19 cellular contexts compared by ENCODE assay signal in the genomic region with DNA sequence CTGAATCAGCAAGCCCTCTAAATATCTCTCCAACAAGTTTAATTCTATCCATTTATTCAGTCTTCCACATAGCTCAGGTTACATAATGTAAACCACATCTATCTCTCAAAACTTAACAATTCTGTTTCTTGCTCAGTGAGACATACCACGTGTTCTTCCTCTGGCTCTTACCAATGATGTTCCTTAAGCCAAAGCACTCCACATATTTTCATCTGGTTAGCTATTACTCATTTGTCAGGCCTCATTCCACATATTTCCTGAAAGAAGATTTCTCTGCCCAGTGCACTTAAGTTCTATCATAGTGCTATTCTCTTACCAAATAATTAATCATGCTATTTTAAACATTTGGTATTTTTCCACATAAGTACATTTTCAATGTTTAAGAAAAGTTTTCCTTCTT.
DNase-seq lines count a peak whose midpoint lies in the region; ATAC-seq, FAIRE-seq and TF ChIP-seq lines count a peak whose summit lies in the region.
"Had no signal": no experiment of that assay in that cellular context is flagged by ENCODE, and none has a peak within 500 bp of the region (broad histone marks: within the 10 kb centered on the region; RNA-seq: fewer than 3 reads in every experiment).

No MANE protein-coding gene starts in this region.

- H3K4me3 Mint-ChIP-seq in mesothelial cell of epicardium, result no peak overlapping the region

- H3K4me1 Mint-ChIP-seq in mesothelial cell of epicardium, result peaks cover 7% of the 10 kb centered on the region
- H3K4me1 Mint-ChIP-seq: CD4-positive, CD25-positive, alpha-beta regulatory T cell had no signal

- intact Hi-C loops in right cardiac atrium (cut with DNase I), result no loop called here

- no peaks in the 10 kb centered on the region for H3K4me1 ChIP-seq in right cardiac atrium (ENCODE audit: control insufficient read depth, insufficient read depth, low read length)
- H3K4me1 ChIP-seq: SJSA1 had no signal

- H3K27me3 Mint-ChIP-seq in mesothelial cell of epicardium (ENCODE audit: low read depth), result no peaks in the 10 kb centered on the region
- H3K27me3 Mint-ChIP-seq: CD4-positive, CD25-positive, alpha-beta regulatory T cell had no signal

- 55% methylated on average over 1 of the region's 1 CpG for WGBS in right cardiac atrium

- DNase-seq in H4 (ENCODE audit: low spot score) (peak; percentile 36), epithelial cell of esophagus (ENCODE audit: low read depth) (peak; percentile 27), mesothelial cell of epicardium (ENCODE audit: low spot score in 2 of 2, unreplicated experiment in 2 of 2) (no peak), HTR-8/SVneo (ENCODE audit: insufficient read length, low spot score) (no peak), right cardiac atrium (no peak)
- DNase-seq in activated CD4-positive, alpha-beta T cell treated with anti-CD3 and anti-CD28 coated beads, Interleukin-2, amount 50 U/mL, for 48 hours, result no peak
- DNase-seq: Calu3; CD4-positive, CD25-positive, alpha-beta regulatory T cell; DMS79; GM23248; Kasumi-1; NCI-H187 treated with DMSO at 0.1 percent for 48 hours; NCI-H510A treated with DMSO at 0.1 percent for 48 hours; RPMI8226 had no signal

- H3K36me3 Mint-ChIP-seq in mesothelial cell of epicardium, result no peaks in the 10 kb centered on the region
- H3K36me3 Mint-ChIP-seq: CD4-positive, CD25-positive, alpha-beta regulatory T cell had no signal

- peak; percentile 98 for ATAC-seq in SK-N-SH treated with all-trans-retinoic acid at 6 μM for 48 hours
- no peak for ATAC-seq in HG03139 (IDR thresholded peaks at IDR 0.05; ENCODE audit: unreplicated experiment)
- ATAC-seq in right cardiac atrium, result no peak

- no peaks in the 10 kb centered on the region for H3K9me3 ChIP-seq in right cardiac atrium (ENCODE audit: control insufficient read depth, low read length)
- H3K9me3 ChIP-seq: SJSA1 had no signal

- no peak for FAIRE-seq in HTR-8/SVneo (lab: Jason Lieb, UNC)
- FAIRE-seq: G401.6, GM12892 had no signal

- no peak overlapping the region for H3K27ac ChIP-seq in right cardiac atrium (ENCODE audit: low read length)
- H3K27ac ChIP-seq: GM23248, SJSA1 had no signal

- H3K27ac Mint-ChIP-seq in mesothelial cell of epicardium, result peak overlapping the region; percentile 3
- H3K27ac Mint-ChIP-seq: CD4-positive, CD25-positive, alpha-beta regulatory T cell had no signal

- H3K9me3 Mint-ChIP-seq in mesothelial cell of epicardium, result no peaks in the 10 kb centered on the region

- TF ChIP-seq CTCF in epithelial cell of esophagus (IDR thresholded peaks at IDR 0.05; ENCODE audit: insufficient read depth, low read depth, low read length, missing control alignments) (no peak), mesothelial cell of epicardium (IDR thresholded peaks at IDR 0.05; ENCODE audit: unreplicated experiment) (no peak)

- no peaks in the 10 kb centered on the region for H3K27me3 ChIP-seq in right cardiac atrium (ENCODE audit: control insufficient read depth, insufficient read depth)
- H3K27me3 ChIP-seq: SJSA1 had no signal

- H3K4me3 ChIP-seq in epithelial cell of esophagus (ENCODE audit: low read length) (no peak overlapping the region), right cardiac atrium (ENCODE audit: low read length) (no peak overlapping the region)
- H3K4me3 ChIP-seq: GM23248, SJSA1 had no signal

TF ChIP-seq in SK-N-SH treated with all-trans-retinoic acid at 6 μM for 48 hours, 23 proteins besides CTCF, POLR2A, EP300 and RAD21:
- TF ChIP-seq ISL1 (CRISPR knock-in tag; IDR thresholded peaks at IDR 0.05) (peak; percentile 68), TOX (CRISPR knock-in tag; IDR thresholded peaks at IDR 0.05; ENCODE audit: borderline replicate concordance) (0 out of 2 replicates have a peak, but pooled peaks have one; percentile 36)
- TF ChIP-seq, protein P1, sequence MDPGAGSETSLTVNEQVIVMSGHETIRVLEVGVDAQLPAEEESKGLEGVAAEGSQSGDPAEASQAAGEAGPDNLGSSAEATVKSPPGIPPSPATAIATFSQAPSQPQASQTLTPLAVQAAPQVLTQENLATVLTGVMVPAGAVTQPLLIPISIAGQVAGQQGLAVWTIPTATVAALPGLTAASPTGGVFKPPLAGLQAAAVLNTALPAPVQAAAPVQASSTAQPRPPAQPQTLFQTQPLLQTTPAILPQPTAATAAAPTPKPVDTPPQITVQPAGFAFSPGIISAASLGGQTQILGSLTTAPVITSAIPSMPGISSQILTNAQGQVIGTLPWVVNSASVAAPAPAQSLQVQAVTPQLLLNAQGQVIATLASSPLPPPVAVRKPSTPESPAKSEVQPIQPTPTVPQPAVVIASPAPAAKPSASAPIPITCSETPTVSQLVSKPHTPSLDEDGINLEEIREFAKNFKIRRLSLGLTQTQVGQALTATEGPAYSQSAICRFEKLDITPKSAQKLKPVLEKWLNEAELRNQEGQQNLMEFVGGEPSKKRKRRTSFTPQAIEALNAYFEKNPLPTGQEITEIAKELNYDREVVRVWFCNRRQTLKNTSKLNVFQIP (CRISPR knock-in tag; IDR thresholded peaks at IDR 0.05; ENCODE audit: borderline replicate concordance, low read depth), result no peak

Comparison
In these comparisons a context has a peak if more than half of its experiments do, and no peak if none do; other contexts are left out.
1. DNase-seq: peak in H4 (single experiment) and epithelial cell of esophagus (single experiment); none in mesothelial cell of epicardium (0 of 2), activated CD4-positive, alpha-beta T cell treated with anti-CD3 and anti-CD28 coated beads, Interleukin-2, amount 50 U/mL, for 48 hours (0 of 2), HTR-8/SVneo (single experiment) and right cardiac atrium (0 of 3).